ENCODE assay signal across 20 cellular contexts in genomic region chr10:51707392-51707791, GRCh38. TPM values are rescaled to one million over a fixed set of nuclear protein-coding genes. Genes with fewer than 3 reads are reported as not detected.
DNase-seq lines count a peak whose midpoint lies in the region; ATAC-seq, FAIRE-seq and TF ChIP-seq lines count a peak whose summit lies in the region.
"Had no signal": no experiment of that assay in that cellular context is flagged by ENCODE, and none has a peak within 500 bp of the region (broad histone marks: within the 10 kb centered on the region; RNA-seq: fewer than 3 reads in every experiment).

No MANE protein-coding gene starts in this region.

- no peaks in the 10 kb centered on the region for H3K27me3 ChIP-seq in muscle layer of colon (ENCODE audit: control insufficient read depth in 1 of 2, insufficient read depth in 2 of 2, low read length in 2 of 2)
- no peaks in the 10 kb centered on the region for H3K27me3 ChIP-seq in transverse colon
- H3K27me3 ChIP-seq: neural progenitor cell had no signal

- H3K4me1 ChIP-seq in muscle layer of colon (ENCODE audit: insufficient read depth, low read length) (peaks cover 50% of the 10 kb centered on the region), transverse colon (peaks cover 0 to 16% (median 2%) of the 10 kb centered on the region in 4 donors)

- H3K36me3 Mint-ChIP-seq in activated naive CD4-positive, alpha-beta T cell treated with anti-CD3 and anti-CD28 coated beads, Interleukin-2, amount 50 U/mL, for 72 hours = peaks cover 5 to 7% of the 10 kb centered on the region in 2 donors
- peaks cover 15% of the 10 kb centered on the region for H3K36me3 Mint-ChIP-seq in activated T-helper 2 cell treated with anti-CD3 and anti-CD28 coated beads, Interferon-gamma antibody, Interleukin-2, Interleukin-4, amounts not matched to agents 10 μg/mL and 5 μg/mL and 100 μg/mL, durations not matched to agents 14 hours and 24 hours and 36 hours (ENCODE audit: low read depth)
- H3K36me3 Mint-ChIP-seq: CD4-positive, alpha-beta memory T cell; neural progenitor cell; stimulated activated naive B cell treated with anti-CD40 and anti-IgM and Interleukin-4, amounts not matched to agents 10 μg/mL and 1 μg/mL and 100 μg/mL, for 72 hours had no signal

- H3K27ac Mint-ChIP-seq in activated naive CD4-positive, alpha-beta T cell treated with anti-CD3 and anti-CD28 coated beads, Interleukin-2, amount 50 U/mL, for 72 hours = peak overlapping the region; percentile 28 to 53
- H3K27ac Mint-ChIP-seq in activated T-helper 2 cell treated with anti-CD3 and anti-CD28 coated beads, Interferon-gamma antibody, Interleukin-2, Interleukin-4, amounts not matched to agents 10 μg/mL and 5 μg/mL and 100 μg/mL, durations not matched to agents 14 hours and 24 hours and 36 hours = peak overlapping the region; percentile 86
- H3K27ac Mint-ChIP-seq: endodermal cell; neural progenitor cell; stimulated activated naive B cell treated with anti-CD40 and anti-IgM and Interleukin-4, amounts not matched to agents 10 μg/mL and 1 μg/mL and 100 μg/mL, for 72 hours had no signal

- WGBS in transverse colon (ENCODE audit: low coverage in 1 of 2), 2 donors = 71 to 100% methylated on average over 4 to 6 of the region's 6 CpGs

- intact Hi-C loops in activated T-helper 2 cell treated with anti-CD3 and anti-CD28 coated beads, Interferon-gamma antibody, Interleukin-2, Interleukin-4, amounts not matched to agents 10 μg/mL and 5 μg/mL and 100 μg/mL, durations not matched to agents 14 hours and 24 hours and 36 hours (cut with micrococcal nuclease) = loop anchor here (1.0 kb wide), 1 partner anchor 8 kb away; the partner anchor contains the start of gene CSTF2T
- intact Hi-C loops in transverse colon (cut with DNase I; ENCODE audit: low total_unique reads) = no loop called here

- H3K27ac ChIP-seq in muscle layer of colon (ENCODE audit: low read depth, low read length) = peak overlapping the region; percentile 78
- H3K27ac ChIP-seq in transverse colon = peak overlapping the region; percentile 42 to 73 (median 70)
- H3K27ac ChIP-seq: GM23248, neural progenitor cell had no signal

- no peak for TF ChIP-seq CTCF in transverse colon (IDR thresholded peaks at IDR 0.05)

- H3K4me3 ChIP-seq in muscle layer of colon (ENCODE audit: low read depth in 1 of 2, low read length in 2 of 2) (no peak overlapping the region), transverse colon (no peak overlapping the region)
- H3K4me3 ChIP-seq: GM23248, neural progenitor cell had no signal

- no peaks in the 10 kb centered on the region for H3K9me3 ChIP-seq in muscle layer of colon (ENCODE audit: low read length)
- no peaks in the 10 kb centered on the region for H3K9me3 ChIP-seq in transverse colon

- in situ Hi-C loops in transverse colon (cut with MboI; ENCODE audit: low pct_ligation_motif_present in 1 of 4, low pct_unique_long_range_greater_than_20kb in 1 of 4, low sequenced_read_pairs in 3 of 4) = no loop called here

- H3K36me3 ChIP-seq in muscle layer of colon (ENCODE audit: insufficient read depth, low read length) (no peaks in the 10 kb centered on the region), transverse colon (no peaks in the 10 kb centered on the region)
- H3K36me3 ChIP-seq: neural progenitor cell had no signal

- no peak overlapping the region for H3K9ac ChIP-seq in muscle layer of colon (ENCODE audit: low read length)
- H3K9ac ChIP-seq: GM23248, neural progenitor cell had no signal

- no peak for FAIRE-seq in GM12891 (lab: Jason Lieb, UNC)
- FAIRE-seq: HTR-8/SVneo, kidney had no signal

- no peak overlapping the region for H3K4me3 Mint-ChIP-seq in activated T-helper 2 cell treated with anti-CD3 and anti-CD28 coated beads, Interferon-gamma antibody, Interleukin-2, Interleukin-4, amounts not matched to agents 10 μg/mL and 5 μg/mL and 100 μg/mL, durations not matched to agents 14 hours and 24 hours and 36 hours (ENCODE audit: low read depth)
- H3K4me3 Mint-ChIP-seq: endodermal cell; neural progenitor cell; stimulated activated naive B cell treated with anti-CD40 and anti-IgM and Interleukin-4, amounts not matched to agents 10 μg/mL and 1 μg/mL and 100 μg/mL, for 72 hours had no signal

- peaks cover 6% of the 10 kb centered on the region in 2 donors for H3K9me3 Mint-ChIP-seq in activated naive CD4-positive, alpha-beta T cell treated with anti-CD3 and anti-CD28 coated beads, Interleukin-2, amount 50 U/mL, for 72 hours
- H3K9me3 Mint-ChIP-seq in activated T-helper 2 cell treated with anti-CD3 and anti-CD28 coated beads, Interferon-gamma antibody, Interleukin-2, Interleukin-4, amounts not matched to agents 10 μg/mL and 5 μg/mL and 100 μg/mL, durations not matched to agents 14 hours and 24 hours and 36 hours = peaks cover 8% of the 10 kb centered on the region
- H3K9me3 Mint-ChIP-seq: CD4-positive, alpha-beta memory T cell; endodermal cell; neural progenitor cell; stimulated activated naive B cell treated with anti-CD40 and anti-IgM and Interleukin-4, amounts not matched to agents 10 μg/mL and 1 μg/mL and 100 μg/mL, for 72 hours had no signal

- TF ChIP-seq POLR2A in transverse colon (IDR thresholded peaks at IDR 0.05) = no peak
- no peak for TF ChIP-seq POLR2A in GM12891 (IDR thresholded peaks at IDR 0.05; ENCODE audit: low read depth, low read length)

- peak; percentile 15 for TF ChIP-seq EP300 in transverse colon (IDR thresholded peaks at IDR 0.05; ENCODE audit: low read depth)

- ATAC-seq in activated naive CD4-positive, alpha-beta T cell treated with anti-CD3 and anti-CD28 coated beads, Interleukin-2, amount 50 U/mL, for 72 hours = peak in 1 of 2 donors; percentile 83
- ATAC-seq in HG03045 (IDR thresholded peaks at IDR 0.05; ENCODE audit: unreplicated experiment) (no peak), HG02678 (IDR thresholded peaks at IDR 0.05; ENCODE audit: unreplicated experiment) (no peak)
- ATAC-seq: stimulated activated naive B cell treated with anti-CD40 and anti-IgM and Interleukin-4, amounts not matched to agents 10 μg/mL and 1 μg/mL and 100 μg/mL, for 72 hours had no signal

- H3K4me1 Mint-ChIP-seq in activated T-helper 2 cell treated with anti-CD3 and anti-CD28 coated beads, Interferon-gamma antibody, Interleukin-2, Interleukin-4, amounts not matched to agents 10 μg/mL and 5 μg/mL and 100 μg/mL, durations not matched to agents 14 hours and 24 hours and 36 hours (ENCODE audit: low read depth) = peaks cover 58% of the 10 kb centered on the region
- H3K4me1 Mint-ChIP-seq: neural progenitor cell; stimulated activated naive B cell treated with anti-CD40 and anti-IgM and Interleukin-4, amounts not matched to agents 10 μg/mL and 1 μg/mL and 100 μg/mL, for 72 hours had no signal

- DNase-seq in activated naive CD4-positive, alpha-beta T cell treated with anti-CD3 and anti-CD28 coated beads, Interleukin-2, amount 50 U/mL, for 72 hours (ENCODE audit: low spot score in 2 of 2) = no peak
- DNase-seq in activated naive CD4-positive, alpha-beta T cell treated with Interleukin-2 at 50 U/mL for 16 hours = no peak
- DNase-seq in activated T-helper 2 cell treated with anti-CD3 and anti-CD28 coated beads, Interferon-gamma antibody, Interleukin-2, Interleukin-4, amounts not matched to agents 10 μg/mL and 5 μg/mL and 100 μg/mL, durations not matched to agents 14 hours and 24 hours and 36 hours (ENCODE audit: low spot score) = no peak
- no peak for DNase-seq in transverse colon
- DNase-seq in GM12891 (ENCODE audit: insufficient read length, low spot score) = no peak
- DNase-seq: amniotic stem cell; DMS79; endodermal cell; GM23248; hippocampal formation; kidney; NCI-H526 treated with DMSO at 0.1 percent for 48 hours; stimulated activated CD4-positive, alpha-beta T cell treated with anti-CD3 and anti-CD28 coated beads, Interleukin-15, amount 100 ng/mL, for 24 hours; stimulated activated naive B cell treated with anti-CD40 and anti-IgM and Interleukin-4, amounts not matched to agents 10 μg/mL and 1 μg/mL and 100 μg/mL, for 72 hours had no signal

- H3K27me3 Mint-ChIP-seq in activated T-helper 2 cell treated with anti-CD3 and anti-CD28 coated beads, Interferon-gamma antibody, Interleukin-2, Interleukin-4, amounts not matched to agents 10 μg/mL and 5 μg/mL and 100 μg/mL, durations not matched to agents 14 hours and 24 hours and 36 hours (ENCODE audit: low read depth) = no peaks in the 10 kb centered on the region

TF ChIP-seq in GM12891, 5 proteins besides CTCF, POLR2A, EP300 and RAD21:
- TF ChIP-seq SPI1 (IDR thresholded peaks at IDR 0.05; ENCODE audit: low read depth, low read length) (no peak), POLR2AphosphoS5 (IDR thresholded peaks at IDR 0.05; ENCODE audit: low read depth, low read length) (no peak), PAX5 (IDR thresholded peaks at IDR 0.05; ENCODE audit: insufficient read depth, low read length, severe bottlenecking) (no peak)

RNA-seq across cellular contexts. Expression of gene CSTF2T, which starts 8.0 kb away (rescaled TPM):
- 10 to 100 TPM; 19.8 to 31.9 TPM for total RNA-seq in activated naive CD4-positive, alpha-beta T cell treated with anti-CD3 and anti-CD28 coated beads, Interleukin-2, amount 50 U/mL, for 72 hours
- 39.0 and 41.2 TPM in 2 replicates for total RNA-seq in activated T-helper 2 cell treated with anti-CD3 and anti-CD28 coated beads, Interferon-gamma antibody, Interleukin-2, Interleukin-4, amounts not matched to agents 10 μg/mL and 5 μg/mL and 100 μg/mL, durations not matched to agents 14 hours and 24 hours and 36 hours
- 10 to 100 TPM in 3 of 4 donors, 1 to 10 TPM in 1; 1.5 to 13.7 (median 11.0) TPM for total RNA-seq in transverse colon
- 10.8 TPM for polyA plus RNA-seq in GM12891 (2012; ENCODE audit: low read depth, missing spikeins)
